23 cellular contexts compared by ENCODE assay signal in the genomic region with DNA sequence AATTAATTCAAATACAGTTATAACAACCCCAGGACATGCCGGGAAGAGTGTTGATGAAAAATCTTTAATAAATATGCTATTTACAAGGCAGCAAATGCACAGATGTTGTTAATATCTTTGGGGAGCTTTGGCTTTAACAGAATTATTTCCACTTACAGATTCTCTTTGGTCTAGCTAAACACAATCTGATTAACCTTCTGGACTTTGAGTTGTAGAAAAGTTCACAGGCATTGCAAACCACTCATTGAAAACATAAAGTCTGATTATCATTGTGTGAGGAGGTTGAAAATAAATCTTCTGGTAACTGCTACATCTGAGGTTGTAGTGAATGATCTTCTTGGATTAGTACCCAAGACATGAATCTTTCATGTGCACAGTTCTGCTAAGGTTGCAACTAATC.
"Had no signal": no experiment of that assay in that cellular context is flagged by ENCODE, and none has a peak within 500 bp of the region (broad histone marks: within the 10 kb centered on the region; RNA-seq: fewer than 3 reads in every experiment).

No MANE protein-coding gene starts in this region.

- H3K27ac ChIP-seq: colonic mucosa, epithelial cell of prostate, esophagus squamous epithelium, gastrocnemius medialis, heart right ventricle, left ventricle myocardium inferior, lower lobe of right lung had no signal

- DNase-seq: colonic mucosa; cortex of kidney; effector CD8-positive, alpha-beta T cell; effector memory CD8-positive, alpha-beta T cell; endodermal cell; erythroblast; esophagus squamous epithelium; foreskin fibroblast; foreskin melanocyte; gastrocnemius medialis; glutamatergic neuron; head of caudate nucleus; heart right ventricle; hippocampal formation; left cardiac atrium; left ventricle myocardium inferior; lower lobe of right lung; mesenchymal stem cell; mucosa of descending colon; naive B cell; naive thymus-derived CD8-positive, alpha-beta T cell had no signal

- H3K27me3 ChIP-seq: colonic mucosa, esophagus squamous epithelium, gastrocnemius medialis had no signal

- H3K9me3 ChIP-seq: colonic mucosa, esophagus squamous epithelium, gastrocnemius medialis, heart right ventricle, left ventricle myocardium inferior, lower lobe of right lung, mucosa of descending colon had no signal

- H3K4me3 ChIP-seq: colonic mucosa, esophagus squamous epithelium, gastrocnemius medialis, heart right ventricle, left ventricle myocardium inferior, lower lobe of right lung, mucosa of descending colon had no signal

- ATAC-seq: effector memory CD8-positive, alpha-beta T cell; esophagus mucosa; gastrocnemius medialis; heart right ventricle; left cardiac atrium; lower lobe of right lung; mucosa of descending colon; naive thymus-derived CD8-positive, alpha-beta T cell had no signal

- H3K36me3 ChIP-seq: colonic mucosa, esophagus squamous epithelium, gastrocnemius medialis, heart right ventricle, left ventricle myocardium inferior, lower lobe of right lung had no signal
